In the genomic region with DNA sequence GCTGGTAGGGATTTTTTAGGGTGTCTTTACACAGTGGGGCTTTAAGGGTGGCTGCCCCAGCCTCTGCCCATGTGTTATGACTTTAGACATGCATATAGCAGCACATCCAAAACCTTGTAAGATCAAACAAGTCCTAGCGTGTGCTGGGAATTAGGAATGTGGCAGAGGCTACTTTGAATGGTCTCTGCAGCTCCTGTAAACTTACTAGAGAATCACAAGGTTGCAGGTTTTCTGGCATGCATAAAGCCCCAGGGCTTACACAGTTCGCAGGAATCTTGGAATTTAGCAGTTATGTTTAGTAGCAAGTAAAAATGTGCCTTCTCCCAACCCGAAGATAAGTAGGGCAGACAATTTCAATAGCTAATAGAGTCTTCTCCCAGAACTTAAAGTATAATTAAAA, we compare ENCODE assay signal across 29 cellular contexts. TPM values are rescaled to one million over a fixed set of nuclear protein-coding genes. Genes with fewer than 3 reads are reported as not detected.
"Had no signal": no experiment of that assay in that cellular context is flagged by ENCODE, and none has a peak within 500 bp of the region (broad histone marks: within the 10 kb centered on the region; RNA-seq: fewer than 3 reads in every experiment).

No MANE protein-coding gene starts in this region.

- H3K4me3 ChIP-seq: dorsolateral prefrontal cortex, stomach, suprapubic skin, tibial nerve, uterus had no signal

- DNase-seq: activated CD4-positive, alpha-beta T cell treated with anti-CD3 and anti-CD28 coated beads, Interleukin-2, amount 50 U/mL, for 1 hour; activated CD8-positive, alpha-beta T cell treated with anti-CD3 and anti-CD28 coated beads, Interleukin-2, amount 10 ng/mL, durations not matched to agents 7 days and 5 days; activated gamma-delta T cell; activated naive CD4-positive, alpha-beta T cell treated with anti-CD3 and anti-CD28 coated beads, Interleukin-2, amount 50 U/mL, for 16 hours; activated naive CD8-positive, alpha-beta T cell treated with anti-CD3 and anti-CD28 coated beads, Interleukin-2, amount 50 U/mL, for 24 hours; aorta; caudate nucleus; dorsolateral prefrontal cortex; effector memory CD8-positive, alpha-beta T cell; foreskin fibroblast; kidney glomerular epithelial cell; left ventricle myocardium superior; naive B cell; nucleus accumbens; small intestine; stimulated activated CD4-positive, alpha-beta T cell treated with anti-CD3 and anti-CD28 coated beads, Interleukin-15, amount 100 ng/mL, for 24 hours; stomach; uterus had no signal

- H2AFZ ChIP-seq: parathyroid adenoma had no signal

- H3K36me3 ChIP-seq: stomach, suprapubic skin, tibial nerve, uterus had no signal

- H3K9ac ChIP-seq: parathyroid adenoma had no signal

- H3K79me2 ChIP-seq: parathyroid adenoma had no signal

- H3K27me3 ChIP-seq: dorsolateral prefrontal cortex, stomach, suprapubic skin, tibial nerve, uterus had no signal

- H3K27ac ChIP-seq: dorsolateral prefrontal cortex, parathyroid adenoma, stomach, suprapubic skin, tibial nerve, uterus, VCaP had no signal

- H3K4me1 ChIP-seq: parathyroid adenoma, stomach, tibial nerve, uterus had no signal

- ATAC-seq: activated CD4-positive, CD25-positive, alpha-beta regulatory T cell treated with anti-CD3 and anti-CD28 coated beads, Interleukin-2, amount 50 U/mL, for 24 hours; activated CD8-positive, alpha-beta T cell treated with anti-CD3 and anti-CD28 coated beads, Interleukin-2, amount 10 ng/mL, durations not matched to agents 7 days and 5 days; activated naive CD8-positive, alpha-beta T cell treated with anti-CD3 and anti-CD28 coated beads, Interleukin-2, amount 50 U/mL, for 24 hours; effector memory CD8-positive, alpha-beta T cell; left ventricle myocardium superior; sciatic nerve; stimulated activated memory B cell treated with anti-CD40 and anti-IgM and Interleukin-4, amounts not matched to agents 10 μg/mL and 1 μg/mL and 100 μg/mL, for 72 hours had no signal

- H3K9me3 ChIP-seq: stomach, suprapubic skin, uterus had no signal

RNA-seq across cellular contexts. Expression of a gene that starts 46.8 kb away (rescaled TPM):
- total RNA-seq: activated CD8-positive, alpha-beta T cell treated with anti-CD3 and anti-CD28 coated beads, Interleukin-2, amount 10 ng/mL, durations not matched to agents 7 days and 5 days; activated T-helper 1 cell treated with anti-CD3 and anti-CD28 coated beads, Interleukin-12 subunit alpha, Interleukin-12 subunit beta, Interleukin-2, Interleukin-4 antibody, amounts not matched to agents 30 ng/mL and 10 ng/mL and 1 ng/mL, durations not matched to agents 14 hours and 24 hours and 36 hours; glomerular endothelial cell; T-helper 2 cell treated with Interferon-gamma antibody and Interleukin-4, amounts not matched to agents 100 ng/mL and 5 ng/mL, for 36 hours had no signal
- polyA plus RNA-seq: neural cell, stomach had no signal
